Comparison of ENCODE assay signal across 8 cellular contexts in the genomic region with DNA sequence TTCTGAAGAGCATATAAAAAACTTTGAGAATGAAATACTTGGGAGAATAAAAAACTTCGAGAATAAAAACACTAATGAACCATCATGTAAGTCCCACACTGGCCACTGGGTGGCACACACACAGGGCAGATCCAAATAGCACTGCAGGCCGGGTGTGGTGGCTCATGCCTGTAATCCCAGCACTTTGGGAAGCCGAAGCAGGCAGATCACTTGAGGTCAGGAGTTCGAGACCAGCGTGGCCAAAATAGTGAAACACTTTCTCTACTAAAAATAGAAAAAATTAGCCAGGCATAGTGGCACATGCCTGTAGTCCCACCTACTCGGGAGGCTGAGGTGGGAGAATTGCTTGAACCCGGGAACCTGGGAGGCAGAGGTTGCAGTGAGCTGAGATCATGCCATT. TPM values are rescaled to one million over a fixed set of nuclear protein-coding genes. Genes with fewer than 3 reads are reported as not detected.
DNase-seq lines count a peak whose midpoint lies in the region; ATAC-seq and TF ChIP-seq lines count a peak whose summit lies in the region.
"Not testable (repeated sequence)": the region's sequence is repeated elsewhere in the genome, so short reads cannot be mapped to it uniquely, and the experiment has no call there.

No MANE protein-coding gene starts in this region.

- not testable (repeated sequence) for H3K4me3 Mint-ChIP-seq in activated CD8-positive, alpha-beta memory T cell treated with anti-CD3 and anti-CD28 coated beads, Interleukin-2, amount 10 ng/mL, durations not matched to agents 7 days and 5 days; type B pancreatic cell

- WGBS in iPS DF 6.9 (ENCODE audit: insufficient coverage, insufficient read length) = no CpG with 5 or more reads among the region's 7 CpGs

- H3K27me3 Mint-ChIP-seq in activated CD8-positive, alpha-beta memory T cell treated with anti-CD3 and anti-CD28 coated beads, Interleukin-2, amount 10 ng/mL, durations not matched to agents 7 days and 5 days; type B pancreatic cell: not testable (repeated sequence)

- H3K27ac Mint-ChIP-seq in activated CD8-positive, alpha-beta memory T cell treated with anti-CD3 and anti-CD28 coated beads, Interleukin-2, amount 10 ng/mL, durations not matched to agents 7 days and 5 days; type B pancreatic cell: not testable (repeated sequence)

- not testable (repeated sequence) for ATAC-seq in activated CD8-positive, alpha-beta memory T cell treated with anti-CD3 and anti-CD28 coated beads, Interleukin-2, amount 10 ng/mL, durations not matched to agents 7 days and 5 days

- not testable (repeated sequence) for H3K9me3 ChIP-seq in iPS DF 6.9 (ENCODE audit: control insufficient read depth, insufficient read depth, low read length)

- DNase-seq in ELR (ENCODE audit: low read depth) (peak; percentile 77), Kasumi-1 (lab: John Stamatoyannopoulos, UW) (peak; percentile 47 to 55), RWPE1 (ENCODE audit: low spot score) (peak; percentile 41), dedifferentiated amniotic fluid mesenchymal stem cell (ENCODE audit: extremely low spot score) (peak; percentile 29), iPS DF 6.9 (ENCODE audit: low read depth, low spot score) (peak; percentile 48), pulmonary artery endothelial cell (ENCODE audit: low read depth, low spot score) (peak; percentile 47)
- DNase-seq in activated CD8-positive, alpha-beta memory T cell treated with anti-CD3 and anti-CD28 coated beads, Interleukin-2, amount 10 ng/mL, durations not matched to agents 7 days and 5 days = peak; percentile 58
- not testable (repeated sequence) for DNase-seq in type B pancreatic cell (ENCODE audit: extremely low spot score, unreplicated experiment)

- not testable (repeated sequence) for H3K27ac ChIP-seq in RWPE1; iPS DF 6.9 (ENCODE audit: low read length)

- not testable (repeated sequence) for H3K36me3 ChIP-seq in iPS DF 6.9 (ENCODE audit: control insufficient read depth, insufficient read depth, low read length)

- not testable (repeated sequence) for H3K4me1 Mint-ChIP-seq in activated CD8-positive, alpha-beta memory T cell treated with anti-CD3 and anti-CD28 coated beads, Interleukin-2, amount 10 ng/mL, durations not matched to agents 7 days and 5 days; type B pancreatic cell (ENCODE audit: unreplicated experiment)

- not testable (repeated sequence) for H3K4me1 ChIP-seq in iPS DF 6.9 (ENCODE audit: control insufficient read depth, insufficient read depth, low read length)

- H3K9me3 Mint-ChIP-seq in activated CD8-positive, alpha-beta memory T cell treated with anti-CD3 and anti-CD28 coated beads, Interleukin-2, amount 10 ng/mL, durations not matched to agents 7 days and 5 days (ENCODE audit: low read depth); type B pancreatic cell: not testable (repeated sequence)

- H3K4me3 ChIP-seq in iPS DF 6.9 (ENCODE audit: low read length) = not testable (repeated sequence)

- H3K36me3 Mint-ChIP-seq in activated CD8-positive, alpha-beta memory T cell treated with anti-CD3 and anti-CD28 coated beads, Interleukin-2, amount 10 ng/mL, durations not matched to agents 7 days and 5 days = not testable (repeated sequence)
- peaks cover 12% of the 10 kb centered on the region for H3K36me3 Mint-ChIP-seq in type B pancreatic cell

- H3K27me3 ChIP-seq in iPS DF 6.9 (ENCODE audit: control insufficient read depth, insufficient read depth, low read length) = not testable (repeated sequence)

- CTCF ChIA-PET in RWPE1 (lab: Yijun Ruan, JAX) = interaction anchor here (0.7 kb wide), 1 partner anchor 11 kb away, joined by 3 read pairs; no protein-coding TSS in a partner anchor
- CTCF ChIA-PET in activated CD8-positive, alpha-beta memory T cell treated with anti-CD3 and anti-CD28 coated beads, Interleukin-2, amount 10 ng/mL, durations not matched to agents 7 days and 5 days (lab: Charles Lee) = interaction anchor here (0.7 to 1.4 kb wide), 4 partner anchors 10 to 82 kb away, joined by 3 to 12 read pairs (median 3); no protein-coding TSS in a partner anchor

- peak; percentile 73 for TF ChIP-seq CTCF in RWPE1 (conservative IDR thresholded peaks at IDR 0.05; ENCODE audit: low read depth)
- peak; percentile 80 for TF ChIP-seq CTCF in type B pancreatic cell (conservative IDR thresholded peaks at IDR 0.05)

- POLR2A ChIA-PET in RWPE1 (lab: Yijun Ruan, JAX; ENCODE audit: low non-redundant PET) = not testable (repeated sequence)

RNA-seq across cellular contexts. Expression of a gene that starts 28.5 kb away (rescaled TPM):
- under 1 TPM; 0.23 to 0.35 TPM for total RNA-seq in activated CD8-positive, alpha-beta memory T cell treated with anti-CD3 and anti-CD28 coated beads, Interleukin-2, amount 10 ng/mL, durations not matched to agents 7 days and 5 days
- total RNA-seq in pulmonary artery endothelial cell = 13.5 and 21.3 TPM in 2 replicates
- total RNA-seq in type B pancreatic cell (ENCODE audit: low replicate concordance) = 9.6 and 10.8 TPM in 2 replicates

RNA-seq across cellular contexts. Expression of a gene that starts 38.8 kb away (rescaled TPM):
- not detected for total RNA-seq in activated CD8-positive, alpha-beta memory T cell treated with anti-CD3 and anti-CD28 coated beads, Interleukin-2, amount 10 ng/mL, durations not matched to agents 7 days and 5 days
- not detected in 2 replicates for total RNA-seq in pulmonary artery endothelial cell
- total RNA-seq in type B pancreatic cell (ENCODE audit: low replicate concordance) = 0.19 and 0.31 TPM in 2 replicates
